ENCODE assay signal across 11 cellular contexts in the genomic region with DNA sequence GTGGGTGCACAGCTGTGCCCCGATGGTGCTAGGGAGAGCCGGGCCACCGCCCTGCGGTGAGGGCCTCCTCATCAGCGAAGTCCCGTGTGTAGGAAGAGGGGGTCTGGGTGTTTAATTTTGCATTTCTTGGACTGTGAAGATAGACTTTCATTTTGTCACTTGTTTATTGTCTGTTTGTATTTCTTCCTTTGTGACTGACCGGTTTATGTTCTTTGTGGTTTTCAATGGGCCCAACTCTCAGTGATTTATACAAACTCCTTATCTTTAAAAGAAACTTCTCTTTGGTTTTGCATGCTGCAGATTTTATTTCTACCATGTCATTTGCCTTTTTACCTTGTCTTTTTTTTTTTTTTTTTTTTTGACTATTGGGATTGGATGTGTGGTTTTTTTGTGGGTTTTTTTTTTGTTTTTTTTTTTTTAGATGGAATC.
DNase-seq lines count a peak whose midpoint lies in the region; ATAC-seq and TF ChIP-seq lines count a peak whose summit lies in the region.
"Had no signal": no experiment of that assay in that cellular context is flagged by ENCODE, and none has a peak within 500 bp of the region (broad histone marks: within the 10 kb centered on the region; RNA-seq: fewer than 3 reads in every experiment).

No MANE protein-coding gene starts in this region.

- no peak for ATAC-seq in RWPE2 (ENCODE audit: low read depth)

- intact Hi-C loops in sigmoid colon (cut with DNase I), result no loop called here

- H3K27me3 ChIP-seq in BJ (ENCODE audit: control insufficient read depth, insufficient read depth, low read length) (no peaks in the 10 kb centered on the region), RWPE2 (ENCODE audit: insufficient read depth, poor library complexity, severe bottlenecking) (no peaks in the 10 kb centered on the region), sigmoid colon (no peaks in the 10 kb centered on the region)

- peaks cover 9% of the 10 kb centered on the region for H3K9me3 Mint-ChIP-seq in glutamatergic neuron (ENCODE audit: unreplicated experiment)
- H3K9me3 Mint-ChIP-seq: activated T-helper 2 cell treated with anti-CD3 and anti-CD28 coated beads, Interferon-gamma antibody, Interleukin-2, Interleukin-4, amounts not matched to agents 10 μg/mL and 5 μg/mL and 100 μg/mL, durations not matched to agents 14 hours and 24 hours and 36 hours had no signal

- peak overlapping the region; percentile 61 for H3K27ac ChIP-seq in RWPE2 (ENCODE audit: poor library complexity, severe bottlenecking)
- peak overlapping the region; percentile 78 to 87 (median 82) for H3K27ac ChIP-seq in sigmoid colon

- H3K27ac Mint-ChIP-seq in glutamatergic neuron (ENCODE audit: unreplicated experiment), result peak overlapping the region; percentile 5
- H3K27ac Mint-ChIP-seq: activated T-helper 2 cell treated with anti-CD3 and anti-CD28 coated beads, Interferon-gamma antibody, Interleukin-2, Interleukin-4, amounts not matched to agents 10 μg/mL and 5 μg/mL and 100 μg/mL, durations not matched to agents 14 hours and 24 hours and 36 hours had no signal

- WGBS in sigmoid colon, 2 donors, result 49 to 68% methylated on average over 7 of the region's 7 CpGs

- DNase-seq in BJ (ENCODE audit: low read depth) (peak; percentile 26), RWPE2 (ENCODE audit: low spot score) (no peak), glutamatergic neuron (no peak), sigmoid colon (no peak), germinal center (ENCODE audit: low spot score) (no peak), NCI-H2029 (lab: John Stamatoyannopoulos, UW) (no peak), NCI-H2029 treated with DMSO at 0.1 percent for 48 hours (lab: John Stamatoyannopoulos, UW) (no peak)
- no peak for DNase-seq in activated T-cell treated with anti-CD3 and anti-CD28 coated beads, Interleukin-2, amount 50 U/mL, for 48 hours
- DNase-seq: kidney glomerular epithelial cell, NCI-H526 treated with DMSO at 0.1 percent for 48 hours had no signal

- H3K4me3 ChIP-seq in BJ (ENCODE audit: low read depth, low read length), result no peak overlapping the region
- no peak overlapping the region for H3K4me3 ChIP-seq in RWPE2 (ENCODE audit: severe bottlenecking)
- H3K4me3 ChIP-seq in sigmoid colon, result no peak overlapping the region

- CTCF ChIA-PET in BJ (lab: Yijun Ruan, JAX), result interaction anchor here (0.9 to 1.0 kb wide), 2 partner anchors 9 to 12 kb away, joined by 3 to 4 read pairs; no protein-coding TSS in a partner anchor

- no peak for TF ChIP-seq EP300 in sigmoid colon (IDR thresholded peaks at IDR 0.05)

- H3K27me3 Mint-ChIP-seq in glutamatergic neuron (ENCODE audit: unreplicated experiment), result peaks cover 3% of the 10 kb centered on the region

- H3K36me3 Mint-ChIP-seq in glutamatergic neuron (ENCODE audit: unreplicated experiment), result no peaks in the 10 kb centered on the region

- H3K4me1 ChIP-seq in RWPE2 (ENCODE audit: insufficient read depth, poor library complexity, severe bottlenecking) (peaks cover 6% of the 10 kb centered on the region), sigmoid colon (peaks cover 0 to 43% (median 34%) of the 10 kb centered on the region in 4 donors)

- peaks cover 6% of the 10 kb centered on the region for H3K36me3 ChIP-seq in BJ (ENCODE audit: control insufficient read depth, insufficient read depth, low read length)
- H3K36me3 ChIP-seq in RWPE2 (ENCODE audit: low read depth), result no peaks in the 10 kb centered on the region
- peaks cover 0 to 16% (median 6%) of the 10 kb centered on the region in 4 donors for H3K36me3 ChIP-seq in sigmoid colon

- TF ChIP-seq CTCF in BJ (IDR thresholded peaks at IDR 0.05; ENCODE audit: insufficient read depth, low read depth, low read length), result no peak
- TF ChIP-seq CTCF in RWPE2 (IDR thresholded peaks at IDR 0.05; ENCODE audit: poor library complexity, severe bottlenecking), result no peak
- TF ChIP-seq CTCF in glutamatergic neuron (IDR thresholded peaks at IDR 0.05; ENCODE audit: partially characterized antibody, unreplicated experiment), result no peak
- no peak for TF ChIP-seq CTCF in sigmoid colon (IDR thresholded peaks at IDR 0.05)

- POLR2A ChIA-PET in BJ (lab: Charles Lee), result no interaction called here

- H3K9me3 ChIP-seq in RWPE2 (ENCODE audit: severe bottlenecking), result no peaks in the 10 kb centered on the region
- no peaks in the 10 kb centered on the region for H3K9me3 ChIP-seq in sigmoid colon

- H3K4me1 Mint-ChIP-seq in glutamatergic neuron (ENCODE audit: low read depth, unreplicated experiment), result peaks cover 12% of the 10 kb centered on the region

- no peak overlapping the region for H3K4me3 Mint-ChIP-seq in glutamatergic neuron (ENCODE audit: unreplicated experiment)

- TF ChIP-seq POLR2A in sigmoid colon (IDR thresholded peaks at IDR 0.05), result no peak
